Comparison of ENCODE assay signal across 20 cellular contexts in genomic region chr7:95389516-95389915, GRCh38. TPM values are rescaled to one million over a fixed set of nuclear protein-coding genes. Genes with fewer than 3 reads are reported as not detected.
DNase-seq lines count a peak whose midpoint lies in the region; ATAC-seq and TF ChIP-seq lines count a peak whose summit lies in the region.
"Had no signal": no experiment of that assay in that cellular context is flagged by ENCODE, and none has a peak within 500 bp of the region (broad histone marks: within the 10 kb centered on the region; RNA-seq: fewer than 3 reads in every experiment).

No MANE protein-coding gene starts in this region.

- H3K27me3 Mint-ChIP-seq in endothelial cell (ENCODE audit: unreplicated experiment) = no peaks in the 10 kb centered on the region
- peaks cover 22% of the 10 kb centered on the region for H3K27me3 Mint-ChIP-seq in activated CD8-positive, alpha-beta memory T cell treated with anti-CD3 and anti-CD28 coated beads, Interleukin-2, amount 10 ng/mL, durations not matched to agents 7 days and 5 days

- H3K36me3 Mint-ChIP-seq in endothelial cell (ENCODE audit: low read depth, unreplicated experiment) = peaks cover 64% of the 10 kb centered on the region
- peaks cover 1% of the 10 kb centered on the region for H3K36me3 Mint-ChIP-seq in activated CD8-positive, alpha-beta memory T cell treated with anti-CD3 and anti-CD28 coated beads, Interleukin-2, amount 10 ng/mL, durations not matched to agents 7 days and 5 days
- H3K36me3 Mint-ChIP-seq: CD4-positive, CD25-positive, alpha-beta regulatory T cell had no signal

- peak overlapping the region; percentile 74 for H3K27ac ChIP-seq in caudate nucleus (ENCODE audit: low read depth, low read length)
- H3K27ac ChIP-seq: HL-60 had no signal

- H3K9me3 Mint-ChIP-seq in endothelial cell (ENCODE audit: unreplicated experiment) = no peaks in the 10 kb centered on the region
- H3K9me3 Mint-ChIP-seq in activated CD8-positive, alpha-beta memory T cell treated with anti-CD3 and anti-CD28 coated beads, Interleukin-2, amount 10 ng/mL, durations not matched to agents 7 days and 5 days (ENCODE audit: low read depth) = peaks cover 2% of the 10 kb centered on the region

- no peak for TF ChIP-seq CTCF in endothelial cell (IDR thresholded peaks at IDR 0.05; ENCODE audit: unreplicated experiment)

- H3K27ac Mint-ChIP-seq in endothelial cell (ENCODE audit: unreplicated experiment) = no peak overlapping the region
- H3K27ac Mint-ChIP-seq in activated CD8-positive, alpha-beta memory T cell treated with anti-CD3 and anti-CD28 coated beads, Interleukin-2, amount 10 ng/mL, durations not matched to agents 7 days and 5 days = no peak overlapping the region
- H3K27ac Mint-ChIP-seq: CD4-positive, CD25-positive, alpha-beta regulatory T cell; CD8-positive, alpha-beta memory T cell; H9 had no signal

- H3K4me1 Mint-ChIP-seq in endothelial cell (ENCODE audit: unreplicated experiment) = peaks cover 12% of the 10 kb centered on the region
- no peaks in the 10 kb centered on the region for H3K4me1 Mint-ChIP-seq in activated CD8-positive, alpha-beta memory T cell treated with anti-CD3 and anti-CD28 coated beads, Interleukin-2, amount 10 ng/mL, durations not matched to agents 7 days and 5 days
- H3K4me1 Mint-ChIP-seq: CD4-positive, CD25-positive, alpha-beta regulatory T cell; CD8-positive, alpha-beta memory T cell had no signal

- CTCF ChIA-PET in activated CD8-positive, alpha-beta memory T cell treated with anti-CD3 and anti-CD28 coated beads, Interleukin-2, amount 10 ng/mL, durations not matched to agents 7 days and 5 days (lab: Charles Lee) = no interaction called here

- ATAC-seq in activated CD8-positive, alpha-beta memory T cell treated with anti-CD3 and anti-CD28 coated beads, Interleukin-2, amount 10 ng/mL, durations not matched to agents 7 days and 5 days = no peak
- no peak for ATAC-seq in HG02970 (IDR thresholded peaks at IDR 0.05; ENCODE audit: low FRiP score, unreplicated experiment)

- peak in 2 of 61 donors; percentile 3 to 15 for DNase-seq in caudate nucleus (lab: John Stamatoyannopoulos, UW)
- no peak for DNase-seq in endothelial cell (ENCODE audit: low spot score)
- peak; percentile 16 for DNase-seq in midbrain (lab: John Stamatoyannopoulos, UW)
- DNase-seq in islet precursor cell = no peak
- DNase-seq in activated CD8-positive, alpha-beta memory T cell treated with anti-CD3 and anti-CD28 coated beads, Interleukin-2, amount 10 ng/mL, durations not matched to agents 7 days and 5 days = no peak
- DNase-seq: BE2C; CD4-positive, CD25-positive, alpha-beta regulatory T cell; CD8-positive, alpha-beta memory T cell; COR-L47; DMS 273 treated with DMSO at 0.1 percent for 48 hours; DMS53; DND-41; EL; H9; IMR-90 had no signal

- H3K4me3 Mint-ChIP-seq in endothelial cell (ENCODE audit: unreplicated experiment) = peak overlapping the region; percentile 56
- H3K4me3 Mint-ChIP-seq in activated CD8-positive, alpha-beta memory T cell treated with anti-CD3 and anti-CD28 coated beads, Interleukin-2, amount 10 ng/mL, durations not matched to agents 7 days and 5 days = no peak overlapping the region
- H3K4me3 Mint-ChIP-seq: CD4-positive, CD25-positive, alpha-beta regulatory T cell; CD8-positive, alpha-beta memory T cell; H9 had no signal

RNA-seq across cellular contexts. Expression of gene PON3, which starts 6.7 kb away (rescaled TPM):
- 50.9 TPM for total RNA-seq in endothelial cell (ENCODE audit: unreplicated experiment)
- total RNA-seq in activated CD8-positive, alpha-beta memory T cell treated with anti-CD3 and anti-CD28 coated beads, Interleukin-2, amount 10 ng/mL, durations not matched to agents 7 days and 5 days = under 1 TPM in 1 of 2 experiments, not detected in 1; 0.40 TPM
- total RNA-seq: A172; CD4-positive, CD25-positive, alpha-beta regulatory T cell; CD8-positive, alpha-beta memory T cell; H1; H9; HT1080; IMR-90 had no signal

RNA-seq across cellular contexts. Expression of gene PON2, which starts 45.3 kb away (rescaled TPM):
- total RNA-seq in endothelial cell (ENCODE audit: unreplicated experiment) = 158 TPM
- 10 to 100 TPM in 1 of 2 experiments, 1 to 10 TPM in 1; 7.4 to 11.7 TPM for total RNA-seq in activated CD8-positive, alpha-beta memory T cell treated with anti-CD3 and anti-CD28 coated beads, Interleukin-2, amount 10 ng/mL, durations not matched to agents 7 days and 5 days

Comparison
In these comparisons a context has a peak if more than half of its experiments do, and no peak if none do; other contexts are left out.
1. RNA of gene PON3, which starts 6.7 kb away (total RNA-seq): 50.9 TPM in endothelial cell (single experiment); 0.40 TPM in activated CD8-positive, alpha-beta memory T cell treated with anti-CD3 and anti-CD28 coated beads, Interleukin-2, amount 10 ng/mL, durations not matched to agents 7 days and 5 days; every median in the first group is over 10 times any median in the second.
2. RNA of gene PON2, which starts 45.3 kb away (total RNA-seq): 158 TPM in endothelial cell (single experiment); 7.4 to 11.7 TPM in activated CD8-positive, alpha-beta memory T cell treated with anti-CD3 and anti-CD28 coated beads, Interleukin-2, amount 10 ng/mL, durations not matched to agents 7 days and 5 days; every median in the first group is over 10 times any median in the second.